ENCODE assay signal across 9 cellular contexts in genomic region chr22:41478891-41479521, GRCh38. TPM values are rescaled to one million over a fixed set of nuclear protein-coding genes. Genes with fewer than 3 reads are reported as not detected.
DNase-seq lines count a peak whose midpoint lies in the region; ATAC-seq, FAIRE-seq and TF ChIP-seq lines count a peak whose summit lies in the region.
"Had no signal": no experiment of that assay in that cellular context is flagged by ENCODE, and none has a peak within 500 bp of the region (broad histone marks: within the 10 kb centered on the region; RNA-seq: fewer than 3 reads in every experiment).

No MANE protein-coding gene starts in this region.

- peak overlapping the region in 2 of 4 donors; percentile 1 to 16 for H3K4me3 ChIP-seq in gastrocnemius medialis
- no peak overlapping the region for H3K4me3 ChIP-seq in ovary

- H3K27ac ChIP-seq in gastrocnemius medialis = peak overlapping the region; percentile 96 to 98 (median 96)
- no peak overlapping the region for H3K27ac ChIP-seq in ovary

- peak; percentile 78 for FAIRE-seq in GM12892 (lab: Jason Lieb, UNC)
- FAIRE-seq: TTC549 had no signal

- no peak for TF ChIP-seq POLR2A in GM12892 (IDR thresholded peaks at IDR 0.05; ENCODE audit: low read depth, low read length)
- TF ChIP-seq POLR2A in gastrocnemius medialis (IDR thresholded peaks at IDR 0.05) = peak; percentile 34 to 46
- no peak for TF ChIP-seq POLR2A in ovary (IDR thresholded peaks at IDR 0.05)

- DNase-seq in GM12892 (ENCODE audit: insufficient read length) = no peak
- peak; percentile 83 to 93 for DNase-seq in NCI-H524 (lab: John Stamatoyannopoulos, UW)
- peak; percentile 95 for DNase-seq in fibroblast of gingiva (ENCODE audit: low read depth)
- peak; percentile 87 to 95 for DNase-seq in gastrocnemius medialis
- DNase-seq in ovary = no peak
- no peak for DNase-seq in dermis blood vessel endothelial cell

- in situ Hi-C loops in gastrocnemius medialis (cut with MboI; ENCODE audit: low sequenced_read_pairs in 4 of 4) = loop anchor here in 1 of 4 donors (10.0 kb wide), 1 partner anchor 74 kb away; no protein-coding TSS in a partner anchor

- intact Hi-C loops in gastrocnemius medialis (cut with DNase I; ENCODE audit: low total_unique reads) = loop anchor here (1.0 to 2.0 kb wide), 2 partner anchors 34 to 69 kb away; no protein-coding TSS in a partner anchor
- intact Hi-C loops in ovary (cut with DNase I) = no loop called here

- peak in 1 of 5 experiments; percentile 19 for TF ChIP-seq CTCF in gastrocnemius medialis (IDR thresholded peaks at IDR 0.05 in 4 of 5, conservative IDR thresholded peaks at IDR 0.05 in 1 of 5)
- TF ChIP-seq CTCF in ovary (IDR thresholded peaks at IDR 0.05) = no peak

- H3K9me3 ChIP-seq in gastrocnemius medialis = no peaks in the 10 kb centered on the region
- no peaks in the 10 kb centered on the region for H3K9me3 ChIP-seq in ovary

- H3K36me3 ChIP-seq in gastrocnemius medialis = no peaks in the 10 kb centered on the region
- H3K36me3 ChIP-seq in ovary = no peaks in the 10 kb centered on the region

- no peaks in the 10 kb centered on the region for H3K27me3 ChIP-seq in gastrocnemius medialis
- no peaks in the 10 kb centered on the region for H3K27me3 ChIP-seq in ovary

- H3K4me1 ChIP-seq in gastrocnemius medialis = peaks cover 74 to 78% of the 10 kb centered on the region in 2 donors
- H3K4me1 ChIP-seq in ovary (ENCODE audit: insufficient read depth) = peaks cover 7% of the 10 kb centered on the region

- TF ChIP-seq EP300 in ovary (IDR thresholded peaks at IDR 0.05) = no peak

- 80 to 83% (median 82%) methylated on average over 7 of the region's 7 CpGs for WGBS in ovary, 3 donors

- ATAC-seq in gastrocnemius medialis (peak; percentile 84 to 86), GM21786 (IDR thresholded peaks at IDR 0.05; ENCODE audit: unreplicated experiment) (no peak), HG03135 (IDR thresholded peaks at IDR 0.05; ENCODE audit: unreplicated experiment) (no peak)

RNA-seq across cellular contexts. Expression of gene ACO2, which starts 10.1 kb away (rescaled TPM):
- polyA plus RNA-seq in GM12892 (2012; ENCODE audit: missing spikeins) = 66.5 TPM
- total RNA-seq in gastrocnemius medialis = 100 to 1,000 TPM; 361 to 763 (median 473) TPM
- 10 to 100 TPM; 20.6 to 58.3 (median 50.7) TPM for total RNA-seq in ovary
- 10 to 100 TPM; 32.3 to 99.1 TPM for polyA plus RNA-seq in ovary
- total RNA-seq in dermis blood vessel endothelial cell = 75.0 and 114 TPM in 2 replicates

RNA-seq across cellular contexts. Expression of gene PHF5A, which starts 10.5 kb away (rescaled TPM):
- 46.5 TPM for polyA plus RNA-seq in GM12892 (2012; ENCODE audit: missing spikeins)
- total RNA-seq in gastrocnemius medialis (10 to 100 TPM; 33.8 to 43.5 (median 38.9) TPM), ovary (10 to 100 TPM; 27.3 to 44.2 (median 32.0) TPM), dermis blood vessel endothelial cell (63.8 and 76.2 TPM in 2 replicates)
- polyA plus RNA-seq in ovary = 10 to 100 TPM; 36.8 to 55.3 TPM

RNA-seq across cellular contexts. Expression of gene TOB2, which starts 32.4 kb away (rescaled TPM):
- polyA plus RNA-seq in GM12892 (2012; ENCODE audit: missing spikeins) = 7.9 TPM
- total RNA-seq in gastrocnemius medialis = 10 to 100 TPM; 48.1 to 93.6 (median 65.7) TPM
- 100 to 1,000 TPM in 1 of 7 donors, 10 to 100 TPM in 6; 24.0 to 110 (median 83.9) TPM for total RNA-seq in ovary
- 10 to 100 TPM; 22.8 to 40.3 TPM for polyA plus RNA-seq in ovary
- 18.0 and 25.7 TPM in 2 replicates for total RNA-seq in dermis blood vessel endothelial cell

Comparison
In these comparisons a context has a peak if more than half of its experiments do, and no peak if none do; other contexts are left out.
1. DNase-seq: peak in NCI-H524 (2 of 2), fibroblast of gingiva (single experiment) and gastrocnemius medialis (2 of 2); none in GM12892 (single experiment), ovary (0 of 5) and dermis blood vessel endothelial cell (single experiment).
2. POLR2A ChIP-seq: peak in gastrocnemius medialis (2 of 2); none in GM12892 (single experiment) and ovary (single experiment).
3. ATAC-seq: peak in gastrocnemius medialis (2 of 2); none in GM21786 (single experiment) and HG03135 (single experiment).
4. H3K27ac ChIP-seq: peak in gastrocnemius medialis (4 of 4); none in ovary (0 of 2).